Comparison of ENCODE assay signal across 8 cellular contexts in the genomic region with DNA sequence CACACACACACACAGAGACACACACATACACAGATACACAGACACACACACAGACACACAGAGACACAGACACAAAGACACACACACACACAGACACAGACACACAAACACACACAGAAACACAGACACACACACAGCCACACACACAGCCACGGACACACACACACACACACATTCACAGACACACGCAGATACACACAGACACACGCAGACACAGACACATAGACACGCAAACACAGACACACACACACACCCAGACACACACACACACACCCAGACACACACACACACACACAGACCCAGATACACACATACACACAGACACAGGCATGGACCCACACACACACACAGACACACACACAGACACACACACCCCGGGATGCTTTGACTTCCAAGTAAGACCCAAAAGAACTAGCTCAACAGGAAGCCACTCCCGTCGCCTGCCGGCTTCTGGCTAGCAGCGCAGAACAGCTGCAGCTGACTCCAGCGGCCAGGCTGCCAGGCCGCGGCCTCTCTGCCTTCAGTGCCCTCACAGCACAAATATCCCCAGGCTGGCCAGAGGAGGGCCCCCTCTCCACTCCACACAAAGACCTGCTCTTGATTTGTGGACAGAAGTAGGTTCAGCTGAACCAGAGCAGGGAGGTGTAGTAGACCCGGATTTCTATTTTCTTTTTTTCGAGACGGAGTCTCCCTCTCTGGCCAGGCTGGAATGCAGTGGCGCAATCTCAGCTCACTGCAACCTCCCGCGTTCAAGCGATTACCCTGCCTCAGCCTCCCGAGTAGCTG. TPM values are rescaled to one million over a fixed set of nuclear protein-coding genes. Genes with fewer than 3 reads are reported as not detected.
A peak's percentile ranks its signal among the peaks of the same experiment; 100 is the strongest.
DNase-seq lines count a peak whose midpoint lies in the region; ATAC-seq and TF ChIP-seq lines count a peak whose summit lies in the region.

No MANE protein-coding gene starts in this region.

- H3K4me2 ChIP-seq in DOHH2 (ENCODE audit: low read length): peak overlapping the region; percentile 23; the same call in 1 of the 2 replicates

- peak overlapping the region; percentile 7; the same call in 1 of the 2 replicates for H3K9ac ChIP-seq in HUES64 (ENCODE audit: low read depth, low read length)

- H3K36me3 ChIP-seq in DOHH2 (ENCODE audit: control insufficient read depth, low read length) (no peaks in the 10 kb centered on the region), HUES64 (ENCODE audit: insufficient read depth, low read length) (no peaks in the 10 kb centered on the region), esophagus (ENCODE audit: control insufficient read depth in 2 of 2, insufficient read depth in 2 of 2, low read length in 1 of 2) (no peaks in the 10 kb centered on the region), muscle layer of duodenum (ENCODE audit: control insufficient read depth in 1 of 2, insufficient read depth in 2 of 2, low read length in 2 of 2) (no peaks in the 10 kb centered on the region)

- no peaks in the 10 kb centered on the region for H3F3A ChIP-seq in DOHH2 (ENCODE audit: control insufficient read depth, insufficient read depth)

- WGBS in HUES64: 36% methylated on average over 20 of the region's 20 CpGs
- WGBS in esophagus, 2 donors: 15 to 19% methylated on average over 20 of the region's 20 CpGs

- H3K27me3 ChIP-seq in DOHH2 (ENCODE audit: control insufficient read depth, low read length) (peaks cover 8% of the 10 kb centered on the region; the same call in 1 of the 2 replicates), HUES64 (ENCODE audit: insufficient read depth, low read length) (no peaks in the 10 kb centered on the region), esophagus (ENCODE audit: control insufficient read depth in 1 of 2, insufficient read depth in 2 of 2, low read length in 2 of 2) (no peaks in the 10 kb centered on the region), muscle layer of duodenum (ENCODE audit: low read depth, low read length) (no peaks in the 10 kb centered on the region)

- TF ChIP-seq CTCF in DOHH2 (IDR thresholded peaks at IDR 0.05; ENCODE audit: low read depth, low read length, poor library complexity, severe bottlenecking): peak; percentile 72

- H3K79me2 ChIP-seq in DOHH2 (ENCODE audit: control insufficient read depth, low read length): no peaks in the 10 kb centered on the region

- H3K9me3 ChIP-seq in DOHH2 (ENCODE audit: control insufficient read depth, insufficient read depth, low read length) (no peaks in the 10 kb centered on the region), HUES64 (ENCODE audit: insufficient read depth, low read depth, low read length) (no peaks in the 10 kb centered on the region), esophagus (ENCODE audit: control insufficient read depth in 2 of 2, insufficient read depth in 1 of 2, low read depth in 1 of 2, low read length in 1 of 2) (no peaks in the 10 kb centered on the region), muscle layer of duodenum (ENCODE audit: control insufficient read depth in 1 of 2, low read length in 2 of 2) (no peaks in the 10 kb centered on the region)

- no peak overlapping the region for H3K4me3 ChIP-seq in DOHH2 (ENCODE audit: low read length)
- no peak overlapping the region for H3K4me3 ChIP-seq in HUES64 (ENCODE audit: low read length)
- no peak overlapping the region for H3K4me3 ChIP-seq in esophagus (ENCODE audit: low read depth in 1 of 2, low read length in 2 of 2)
- H3K4me3 ChIP-seq in muscle layer of duodenum (ENCODE audit: low read depth in 1 of 2, low read length in 2 of 2): no peak overlapping the region

- peaks cover 12% of the 10 kb centered on the region for H3K4me1 ChIP-seq in DOHH2 (ENCODE audit: control insufficient read depth, low read length)
- H3K4me1 ChIP-seq in HUES64 (ENCODE audit: insufficient read depth, low read length): peaks cover 10% of the 10 kb centered on the region
- H3K4me1 ChIP-seq in esophagus (ENCODE audit: control insufficient read depth in 2 of 2, insufficient read depth in 2 of 2, low read length in 1 of 2): peaks cover 0 to 4% of the 10 kb centered on the region in 2 donors
- H3K4me1 ChIP-seq in muscle layer of duodenum (ENCODE audit: control insufficient read depth in 1 of 2, insufficient read depth in 2 of 2, low read length in 2 of 2): peaks cover 0 to 6% of the 10 kb centered on the region in 2 donors

- no peaks in the 10 kb centered on the region for H4K20me1 ChIP-seq in DOHH2 (ENCODE audit: control insufficient read depth, insufficient read depth, low read depth, low read length)

- DNase-seq in OCI-M1 (lab: John Stamatoyannopoulos, UW): peak; percentile 96
- peak; percentile 55 for DNase-seq in activated T-cell treated with anti-CD3 and anti-CD28 coated beads for 1 hour (ENCODE audit: low read depth)
- peak; percentile 46 to 70 for DNase-seq in stimulated activated CD8-positive, alpha-beta memory T cell treated with anti-CD3 and anti-CD28 coated beads, Interleukin-7, amount 100 ng/mL, for 48 hours (ENCODE audit: extremely low read depth in 1 of 2, low read depth in 1 of 2)

- H3K9me2 ChIP-seq in DOHH2 (replicated peaks; ENCODE audit: control insufficient read depth, low read length): no peaks in the 10 kb centered on the region

- H3K27ac ChIP-seq in DOHH2 (ENCODE audit: low read depth, low read length) (no peak overlapping the region), HUES64 (ENCODE audit: low read depth, low read length) (0 out of 2 replicates have a peak overlapping the region, but pooled peaks have one; percentile 17), esophagus (ENCODE audit: low read depth in 2 of 2, low read length in 1 of 2) (peak overlapping the region; percentile 90 to 98), muscle layer of duodenum (ENCODE audit: low read length) (peak overlapping the region; percentile 39)

- ATAC-seq in GM19328 (IDR thresholded peaks at IDR 0.05; ENCODE audit: unreplicated experiment): no peak

RNA-seq across cellular contexts. Expression of a gene that starts 6.0 kb away (rescaled TPM):
- polyA plus RNA-seq in HUES64 (2013, experiment 1 of 2): 0.10 TPM
- 0.19 TPM for polyA plus RNA-seq in HUES64 (2013, experiment 2 of 2)
- polyA plus RNA-seq in esophagus: under 1 TPM; 0.16 to 0.47 TPM

RNA-seq across cellular contexts. Expression of a gene that starts 9.6 kb away (rescaled TPM):
- polyA plus RNA-seq in HUES64 (2013, experiment 1 of 2): 0.65 TPM
- polyA plus RNA-seq in HUES64 (2013, experiment 2 of 2): 0.76 TPM
- polyA plus RNA-seq in esophagus: under 1 TPM; 0.58 to 0.71 TPM

RNA-seq across cellular contexts. Expression of a gene that starts 23.2 kb away (rescaled TPM):
- not detected for polyA plus RNA-seq in HUES64 (2013, experiment 1 of 2)
- polyA plus RNA-seq in HUES64 (2013, experiment 2 of 2): not detected
- under 1 TPM; 0.02 to 0.12 TPM for polyA plus RNA-seq in esophagus

RNA-seq across cellular contexts. Expression of a gene that starts 30.9 kb away (rescaled TPM):
- polyA plus RNA-seq in HUES64 (2013, experiment 1 of 2): 53.6 TPM
- polyA plus RNA-seq in HUES64 (2013, experiment 2 of 2): 54.9 TPM
- 10 to 100 TPM; 18.3 to 43.4 TPM for polyA plus RNA-seq in esophagus

RNA-seq across cellular contexts. Expression of a gene that starts 31.2 kb away (rescaled TPM):
- 93.3 TPM for polyA plus RNA-seq in HUES64 (2013, experiment 1 of 2)
- 106 TPM for polyA plus RNA-seq in HUES64 (2013, experiment 2 of 2)
- polyA plus RNA-seq in esophagus: 100 to 1,000 TPM in 1 of 2 donors, 10 to 100 TPM in 1; 79.5 to 149 TPM
